Comparison of ENCODE assay signal across 1 cellular context in genomic region chr14:39234986-39235385, GRCh38.
A peak's percentile ranks its signal among the peaks of the same experiment; 100 is the strongest.
TF ChIP-seq lines count a peak whose summit lies in the region.
"Not testable (repeated sequence)": the region's sequence is repeated elsewhere in the genome, so short reads cannot be mapped to it uniquely, and the experiment has no call there.

No MANE protein-coding gene starts in this region.

TF ChIP-seq in HepG2, 621 proteins besides CTCF, POLR2A, EP300 and RAD21:
- peak; percentile 82 for TF ChIP-seq ZNF121 (CRISPR knock-in tag; IDR thresholded peaks at IDR 0.05)
- TF ChIP-seq CERS6 (CRISPR knock-in tag; IDR thresholded peaks at IDR 0.05): peak; percentile 19; the same call in 1 of the 2 replicates
- TF ChIP-seq HNF1B (CRISPR knock-in tag; IDR thresholded peaks at IDR 0.05): 0 out of 2 replicates have a peak, but pooled peaks have one; percentile 28
- peak; percentile 31; the same call in 1 of the 2 replicates for TF ChIP-seq ZGPAT (CRISPR knock-in tag; IDR thresholded peaks at IDR 0.05)
- 0 out of 2 replicates have a peak, but pooled peaks have one; percentile 22 for TF ChIP-seq ARID5B (CRISPR knock-in tag; IDR thresholded peaks at IDR 0.05)
- TF ChIP-seq ZMYM2 (CRISPR knock-in tag; IDR thresholded peaks at IDR 0.05): peak; percentile 47; the same call in 1 of the 2 replicates
- TF ChIP-seq IKZF5 (CRISPR knock-in tag; IDR thresholded peaks at IDR 0.05): 0 out of 2 replicates have a peak, but pooled peaks have one; percentile 31
- TF ChIP-seq ZNF574 (CRISPR knock-in tag; IDR thresholded peaks at IDR 0.05): peak; percentile 35; the same call in 1 of the 2 replicates
- TF ChIP-seq ZNF460 (CRISPR knock-in tag; IDR thresholded peaks at IDR 0.05; ENCODE audit: borderline replicate concordance): peak; percentile 94
- TF ChIP-seq ZNF136 (CRISPR knock-in tag; IDR thresholded peaks at IDR 0.05; ENCODE audit: low read depth): 0 out of 2 replicates have a peak, but pooled peaks have one; percentile 36
- peak; percentile 52 for TF ChIP-seq SALL1 (CRISPR knock-in tag; IDR thresholded peaks at IDR 0.05)
- peak; percentile 71; the same call in 1 of the 2 replicates for TF ChIP-seq KDM1A (CRISPR knock-in tag; IDR thresholded peaks at IDR 0.05)
- peak; percentile 20; the same call in 1 of the 2 replicates for TF ChIP-seq ZNF430 (CRISPR knock-in tag; IDR thresholded peaks at IDR 0.05)
- TF ChIP-seq NCOA2 (CRISPR knock-in tag; IDR thresholded peaks at IDR 0.05): 0 out of 2 replicates have a peak, but pooled peaks have one; percentile 22
- TF ChIP-seq ZMYM4 (CRISPR knock-in tag; IDR thresholded peaks at IDR 0.05): 0 out of 2 replicates have a peak, but pooled peaks have one; percentile 26
- peak; percentile 57; the same call in 1 of the 2 replicates for TF ChIP-seq ARID2 (CRISPR knock-in tag; IDR thresholded peaks at IDR 0.05; ENCODE audit: borderline replicate concordance)
- TF ChIP-seq PRDM15 (CRISPR knock-in tag; IDR thresholded peaks at IDR 0.05): peak; percentile 36; the same call in 1 of the 2 replicates
- peak; percentile 31; the same call in 1 of the 2 replicates for TF ChIP-seq RCOR2 (CRISPR knock-in tag; IDR thresholded peaks at IDR 0.05)
- TF ChIP-seq ZNF543 (CRISPR knock-in tag; IDR thresholded peaks at IDR 0.05): peak; percentile 13; the same call in 1 of the 2 replicates
- 0 out of 2 replicates have a peak, but pooled peaks have one; percentile 24 for TF ChIP-seq ZNF766 (CRISPR knock-in tag; IDR thresholded peaks at IDR 0.05; ENCODE audit: borderline replicate concordance)
- 0 out of 2 replicates have a peak, but pooled peaks have one; percentile 52 for TF ChIP-seq ZFP37 (CRISPR knock-in tag; IDR thresholded peaks at IDR 0.05; ENCODE audit: borderline replicate concordance)
- TF ChIP-seq KMT2A (CRISPR knock-in tag; IDR thresholded peaks at IDR 0.05): 0 out of 2 replicates have a peak, but pooled peaks have one; percentile 11
- not testable (repeated sequence) for TF ChIP-seq CBX2 (IDR thresholded peaks at IDR 0.05; ENCODE audit: low read depth, low read length)
- 0 out of 2 replicates have a peak, but pooled peaks have one; percentile 57 for TF ChIP-seq CBX2 (CRISPR knock-in tag; IDR thresholded peaks at IDR 0.05; ENCODE audit: low read depth)
- TF ChIP-seq TAF15 (IDR thresholded peaks at IDR 0.05; ENCODE audit: low read depth, low read length, poor library complexity, severe bottlenecking): peak; percentile 51
- TF ChIP-seq TEF (CRISPR knock-in tag; IDR thresholded peaks at IDR 0.05): 0 out of 2 replicates have a peak, but pooled peaks have one; percentile 32
- TF ChIP-seq ZMYM3 (CRISPR knock-in tag; IDR thresholded peaks at IDR 0.05): peak; percentile 80; the same call in 1 of the 2 replicates
- 0 out of 2 replicates have a peak, but pooled peaks have one; percentile 34 for TF ChIP-seq ZFP90 (CRISPR knock-in tag; IDR thresholded peaks at IDR 0.05; ENCODE audit: borderline replicate concordance)
